8 cellular contexts compared by ENCODE assay signal in the genomic region with DNA sequence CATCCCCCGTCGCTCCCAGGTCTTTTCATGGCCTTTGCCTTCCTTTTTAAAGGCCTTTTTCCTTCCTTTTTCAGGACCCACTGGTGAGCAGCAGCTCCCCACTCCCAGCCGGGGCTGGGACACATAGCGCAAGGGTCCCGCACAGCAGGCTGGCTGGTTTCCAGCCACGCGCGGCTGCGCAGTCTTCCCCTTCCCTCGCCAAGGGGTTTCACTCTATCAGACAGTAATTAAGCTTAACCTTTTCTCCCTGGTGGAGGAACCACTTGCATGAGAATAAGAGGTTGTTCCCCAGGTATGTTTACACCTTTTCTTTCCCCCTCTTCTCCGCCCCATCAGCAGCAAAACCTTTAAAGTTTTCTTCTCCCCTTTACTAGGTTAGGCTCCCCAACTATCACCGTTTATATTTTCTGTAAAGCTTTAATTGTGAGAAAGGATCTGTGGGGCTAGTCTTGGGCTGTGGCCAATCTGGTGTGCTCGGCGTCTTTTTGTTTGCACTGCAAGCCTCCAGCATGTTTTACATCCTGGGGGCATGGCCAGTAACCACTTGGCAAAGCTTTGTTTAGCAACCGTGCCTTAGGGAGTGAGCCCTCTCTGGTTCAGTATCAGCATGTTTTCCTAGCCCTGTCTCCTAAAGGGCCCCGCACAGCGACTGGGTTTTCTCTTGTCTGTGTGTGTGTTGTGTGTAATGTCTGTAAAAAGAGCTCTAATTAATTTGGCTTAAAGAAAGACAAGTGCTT.
DNase-seq lines count a peak whose midpoint lies in the region; ATAC-seq and TF ChIP-seq lines count a peak whose summit lies in the region.

No MANE protein-coding gene starts in this region.

- no peaks in the 10 kb centered on the region for H3K4me1 ChIP-seq in right cardiac atrium (ENCODE audit: control insufficient read depth, insufficient read depth, low read length)

- H3K27ac ChIP-seq in VCaP, result peak overlapping the region; percentile 92
- no peak overlapping the region for H3K27ac ChIP-seq in right cardiac atrium (ENCODE audit: low read length)
- peak overlapping the region in 17 of 21 experiments; percentile 18 to 85 (median 51) for H3K27ac ChIP-seq in skin epidermis

- intact Hi-C loops in right cardiac atrium (cut with DNase I), result no loop called here

- no peak for TF ChIP-seq CTCF in VCaP (conservative IDR thresholded peaks at IDR 0.05)

- WGBS in right cardiac atrium, result 13% methylated on average over 17 of the region's 17 CpGs

- peak; percentile 47 for DNase-seq in HT1080 (ENCODE audit: low read depth)
- DNase-seq in right cardiac atrium, result peak in 2 of 3 donors; percentile 65 to 71
- no peak for DNase-seq in dermis blood vessel endothelial cell

- H3K9me3 ChIP-seq in right cardiac atrium (ENCODE audit: control insufficient read depth, low read length), result no peaks in the 10 kb centered on the region

- ATAC-seq in right cardiac atrium, result peak; percentile 69 to 81
- no peak for ATAC-seq in HG03460 (IDR thresholded peaks at IDR 0.05; ENCODE audit: unreplicated experiment)
- ATAC-seq in GM19328 (IDR thresholded peaks at IDR 0.05; ENCODE audit: unreplicated experiment), result no peak
- no peak for ATAC-seq in HG02623 (IDR thresholded peaks at IDR 0.05; ENCODE audit: unreplicated experiment)

- no peaks in the 10 kb centered on the region for H3K27me3 ChIP-seq in right cardiac atrium (ENCODE audit: control insufficient read depth, insufficient read depth)

- H3K4me3 ChIP-seq in right cardiac atrium (ENCODE audit: low read length) (peak overlapping the region; percentile 34), skin epidermis (peak overlapping the region; percentile 7 to 37 (median 15))

Comparison
In these comparisons a context has a peak if more than half of its experiments do, and no peak if none do; other contexts are left out.
1. ATAC-seq: peak in right cardiac atrium (2 of 2); none in HG03460 (single experiment), GM19328 (single experiment) and HG02623 (single experiment).